8 cellular contexts compared by ENCODE assay signal in genomic region chr5:168579206-168579986, GRCh38.
DNase-seq lines count a peak whose midpoint lies in the region; ATAC-seq and TF ChIP-seq lines count a peak whose summit lies in the region.

PANK3 (minus strand) TSS chr5:168579368; CDS start chr5:168579283, 85 bp downstream.

- ATAC-seq in HG02588 (IDR thresholded peaks at IDR 0.05; ENCODE audit: unreplicated experiment) = peak; percentile 92
- ATAC-seq in SK-N-SH treated with all-trans-retinoic acid at 6 μM for 48 hours = peak; percentile 97

- no peaks in the 10 kb centered on the region for H3K36me3 ChIP-seq in GM06990 (ENCODE audit: control insufficient read depth, insufficient read depth, low read length)

- no peaks in the 10 kb centered on the region for H3K27me3 Mint-ChIP-seq in activated naive CD4-positive, alpha-beta T cell treated with anti-CD3 and anti-CD28 coated beads, Interleukin-2, amount 50 U/mL, for 24 hours

- H3K27ac Mint-ChIP-seq in activated naive CD4-positive, alpha-beta T cell treated with anti-CD3 and anti-CD28 coated beads, Interleukin-2, amount 50 U/mL, for 24 hours = peak within 1 kb of the TSS; percentile 99

- H3K4me3 ChIP-seq in GM06990 (replicated peaks; ENCODE audit: low read depth, low read length) = peak within 1 kb of the TSS; percentile 76

- peak within 1 kb of the TSS; percentile 95 for H3K4me3 Mint-ChIP-seq in activated naive CD4-positive, alpha-beta T cell treated with anti-CD3 and anti-CD28 coated beads, Interleukin-2, amount 50 U/mL, for 24 hours

- H3K4me1 Mint-ChIP-seq in activated naive CD4-positive, alpha-beta T cell treated with anti-CD3 and anti-CD28 coated beads, Interleukin-2, amount 50 U/mL, for 24 hours = peaks cover 35% of the 10 kb centered on the region

- no peaks in the 10 kb centered on the region for H3K36me3 Mint-ChIP-seq in activated naive CD4-positive, alpha-beta T cell treated with anti-CD3 and anti-CD28 coated beads, Interleukin-2, amount 50 U/mL, for 24 hours

- no peak for TF ChIP-seq CTCF in GM06990 (IDR thresholded peaks at IDR 0.05; ENCODE audit: insufficient read depth, low read length, poor library complexity, severe bottlenecking)

- DNase-seq in GM06990 (ENCODE audit: extremely low read depth, insufficient read length) = peak; percentile 98
- peak; percentile 96 for DNase-seq in NCI-H1092 (lab: John Stamatoyannopoulos, UW)
- DNase-seq in germinal center (ENCODE audit: low spot score) = peak; percentile 97
- peak; percentile 98 for DNase-seq in non-pigmented ciliary epithelial cell (ENCODE audit: low read depth)
- DNase-seq in superior temporal gyrus (ENCODE audit: extremely low spot score) = peak; percentile 98

- H3K9me3 Mint-ChIP-seq in activated naive CD4-positive, alpha-beta T cell treated with anti-CD3 and anti-CD28 coated beads, Interleukin-2, amount 50 U/mL, for 24 hours = no peaks in the 10 kb centered on the region

- no peaks in the 10 kb centered on the region for H3K27me3 ChIP-seq in GM06990 (replicated peaks; ENCODE audit: control insufficient read depth, insufficient read depth, low read length)

TF ChIP-seq in SK-N-SH treated with all-trans-retinoic acid at 6 μM for 48 hours, 23 proteins besides CTCF, POLR2A, EP300 and RAD21:
- TF ChIP-seq ZC3H10 (CRISPR knock-in tag; IDR thresholded peaks at IDR 0.05) (0 out of 2 replicates have a peak, but pooled peaks have one; percentile 25), TCF4 (CRISPR knock-in tag; IDR thresholded peaks at IDR 0.05; ENCODE audit: borderline replicate concordance) (no peak), TSHZ2 (CRISPR knock-in tag; IDR thresholded peaks at IDR 0.05) (0 out of 2 replicates have a peak, but pooled peaks have one; percentile 16), ESRRG (CRISPR knock-in tag; IDR thresholded peaks at IDR 0.05) (no peak), CSDC2 (CRISPR knock-in tag; IDR thresholded peaks at IDR 0.05) (0 out of 2 replicates have a peak, but pooled peaks have one; percentile 46), SNAI2 (CRISPR knock-in tag; IDR thresholded peaks at IDR 0.05) (0 out of 2 replicates have a peak, but pooled peaks have one; percentile 30), CSRNP3 (CRISPR knock-in tag; IDR thresholded peaks at IDR 0.05) (no peak), ZFP30 (CRISPR knock-in tag; IDR thresholded peaks at IDR 0.05) (no peak), BACH2 (CRISPR knock-in tag; IDR thresholded peaks at IDR 0.05; ENCODE audit: borderline replicate concordance) (no peak)
- TF ChIP-seq, protein P1, sequence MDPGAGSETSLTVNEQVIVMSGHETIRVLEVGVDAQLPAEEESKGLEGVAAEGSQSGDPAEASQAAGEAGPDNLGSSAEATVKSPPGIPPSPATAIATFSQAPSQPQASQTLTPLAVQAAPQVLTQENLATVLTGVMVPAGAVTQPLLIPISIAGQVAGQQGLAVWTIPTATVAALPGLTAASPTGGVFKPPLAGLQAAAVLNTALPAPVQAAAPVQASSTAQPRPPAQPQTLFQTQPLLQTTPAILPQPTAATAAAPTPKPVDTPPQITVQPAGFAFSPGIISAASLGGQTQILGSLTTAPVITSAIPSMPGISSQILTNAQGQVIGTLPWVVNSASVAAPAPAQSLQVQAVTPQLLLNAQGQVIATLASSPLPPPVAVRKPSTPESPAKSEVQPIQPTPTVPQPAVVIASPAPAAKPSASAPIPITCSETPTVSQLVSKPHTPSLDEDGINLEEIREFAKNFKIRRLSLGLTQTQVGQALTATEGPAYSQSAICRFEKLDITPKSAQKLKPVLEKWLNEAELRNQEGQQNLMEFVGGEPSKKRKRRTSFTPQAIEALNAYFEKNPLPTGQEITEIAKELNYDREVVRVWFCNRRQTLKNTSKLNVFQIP (CRISPR knock-in tag; IDR thresholded peaks at IDR 0.05; ENCODE audit: borderline replicate concordance, low read depth) = no peak
- TF ChIP-seq, protein P2, sequence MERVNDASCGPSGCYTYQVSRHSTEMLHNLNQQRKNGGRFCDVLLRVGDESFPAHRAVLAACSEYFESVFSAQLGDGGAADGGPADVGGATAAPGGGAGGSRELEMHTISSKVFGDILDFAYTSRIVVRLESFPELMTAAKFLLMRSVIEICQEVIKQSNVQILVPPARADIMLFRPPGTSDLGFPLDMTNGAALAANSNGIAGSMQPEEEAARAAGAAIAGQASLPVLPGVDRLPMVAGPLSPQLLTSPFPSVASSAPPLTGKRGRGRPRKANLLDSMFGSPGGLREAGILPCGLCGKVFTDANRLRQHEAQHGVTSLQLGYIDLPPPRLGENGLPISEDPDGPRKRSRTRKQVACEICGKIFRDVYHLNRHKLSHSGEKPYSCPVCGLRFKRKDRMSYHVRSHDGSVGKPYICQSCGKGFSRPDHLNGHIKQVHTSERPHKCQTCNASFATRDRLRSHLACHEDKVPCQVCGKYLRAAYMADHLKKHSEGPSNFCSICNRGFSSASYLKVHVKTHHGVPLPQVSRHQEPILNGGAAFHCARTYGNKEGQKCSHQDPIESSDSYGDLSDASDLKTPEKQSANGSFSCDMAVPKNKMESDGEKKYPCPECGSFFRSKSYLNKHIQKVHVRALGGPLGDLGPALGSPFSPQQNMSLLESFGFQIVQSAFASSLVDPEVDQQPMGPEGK (CRISPR knock-in tag; IDR thresholded peaks at IDR 0.05; ENCODE audit: borderline replicate concordance) = peak; percentile 55; the same call in 1 of the 2 replicates

Comparison
In these comparisons a context has a peak if more than half of its experiments do, and no peak if none do; other contexts are left out.
1. Peak in every context shown above with its lines: DNase-seq, ATAC-seq and H3K4me3 ChIP-seq.